Comparison of ENCODE assay signal across 9 cellular contexts in genomic region chr12:56720696-56721615, GRCh38. TPM values are rescaled to one million over a fixed set of nuclear protein-coding genes. Genes with fewer than 3 reads are reported as not detected.
DNase-seq lines count a peak whose midpoint lies in the region; ATAC-seq, FAIRE-seq and TF ChIP-seq lines count a peak whose summit lies in the region.
"Had no signal": no experiment of that assay in that cellular context is flagged by ENCODE, and none has a peak within 500 bp of the region (broad histone marks: within the 10 kb centered on the region; RNA-seq: fewer than 3 reads in every experiment).

No MANE protein-coding gene starts in this region.

- H3K9me3 Mint-ChIP-seq in stimulated activated naive CD8-positive, alpha-beta T cell treated with anti-CD3 and anti-CD28 coated beads, Interleukin-15, Interleukin-2, amounts not matched to agents 100 ng/mL and 50 ng/mL, for 24 hours, result no peaks in the 10 kb centered on the region
- no peaks in the 10 kb centered on the region for H3K9me3 Mint-ChIP-seq in activated CD4-positive, alpha-beta memory T cell treated with anti-CD3 and anti-CD28 coated beads, Interleukin-2, amount 10 ng/mL, durations not matched to agents 7 days and 5 days

- no peak for FAIRE-seq in keratinocyte (lab: Jason Lieb, UNC)
- FAIRE-seq: small intestine had no signal

- no peaks in the 10 kb centered on the region for H3K27me3 Mint-ChIP-seq in stimulated activated naive CD8-positive, alpha-beta T cell treated with anti-CD3 and anti-CD28 coated beads, Interleukin-15, Interleukin-2, amounts not matched to agents 100 ng/mL and 50 ng/mL, for 24 hours
- no peaks in the 10 kb centered on the region for H3K27me3 Mint-ChIP-seq in activated CD4-positive, alpha-beta memory T cell treated with anti-CD3 and anti-CD28 coated beads, Interleukin-2, amount 10 ng/mL, durations not matched to agents 7 days and 5 days

- peaks cover 84% of the 10 kb centered on the region for H3K79me2 ChIP-seq in keratinocyte (ENCODE audit: control insufficient read depth, insufficient read depth, low read length)

- H3K4me1 ChIP-seq in keratinocyte (ENCODE audit: control insufficient read depth, extremely low read depth, insufficient read depth, low read length) (peaks cover 27% of the 10 kb centered on the region), colonic mucosa (peaks cover 13% of the 10 kb centered on the region)

- TF ChIP-seq CTCF in keratinocyte (optimal IDR thresholded peaks at IDR 0.05 in 1 of 3, IDR thresholded peaks at IDR 0.05 in 1 of 3, conservative IDR thresholded peaks at IDR 0.05 in 1 of 3; ENCODE audit: extremely low read depth in 1 of 3, insufficient read depth in 2 of 3, low read length in 3 of 3), result no peak
- TF ChIP-seq CTCF in colonic mucosa (IDR thresholded peaks at IDR 0.05), result no peak

- peaks cover 77% of the 10 kb centered on the region for H3K4me1 Mint-ChIP-seq in stimulated activated naive CD8-positive, alpha-beta T cell treated with anti-CD3 and anti-CD28 coated beads, Interleukin-15, Interleukin-2, amounts not matched to agents 100 ng/mL and 50 ng/mL, for 24 hours (ENCODE audit: low read depth)
- peaks cover 73% of the 10 kb centered on the region for H3K4me1 Mint-ChIP-seq in activated CD4-positive, alpha-beta memory T cell treated with anti-CD3 and anti-CD28 coated beads, Interleukin-2, amount 10 ng/mL, durations not matched to agents 7 days and 5 days

- H3K27me3 ChIP-seq in keratinocyte (ENCODE audit: control insufficient read depth, extremely low read depth, insufficient read depth, low read length), result no peaks in the 10 kb centered on the region
- H3K27me3 ChIP-seq in colonic mucosa, result no peaks in the 10 kb centered on the region

- H3K9me1 ChIP-seq in keratinocyte (ENCODE audit: control insufficient read depth, extremely low read depth, insufficient read depth, low read length), result peaks cover 15% of the 10 kb centered on the region

- H4K20me1 ChIP-seq in keratinocyte (ENCODE audit: control insufficient read depth, extremely low read depth, insufficient read depth, low read length), result peaks cover 56% of the 10 kb centered on the region

- no peak for DNase-seq in stimulated activated naive CD8-positive, alpha-beta T cell treated with anti-CD3 and anti-CD28 coated beads, Interleukin-15, Interleukin-2, amounts not matched to agents 100 U/mL and 50 U/mL, for 24 hours
- no peak for DNase-seq in activated CD4-positive, alpha-beta memory T cell treated with anti-CD3 and anti-CD28 coated beads, Interleukin-2, amount 10 ng/mL, durations not matched to agents 7 days and 5 days
- DNase-seq in keratinocyte (ENCODE audit: low read depth, low spot score), result no peak
- no peak for DNase-seq in colonic mucosa
- DNase-seq in midbrain (lab: John Stamatoyannopoulos, UW), result no peak
- DNase-seq in T1000 (lab: John Stamatoyannopoulos, UW), result no peak
- no peak for DNase-seq in NCI-H345 treated with DMSO at 0.1 percent for 48 hours (lab: John Stamatoyannopoulos, UW; ENCODE audit: unreplicated experiment)
- DNase-seq: small intestine had no signal

- no peak overlapping the region for H2AFZ ChIP-seq in keratinocyte (ENCODE audit: control insufficient read depth, low read length)

- H3K4me3 ChIP-seq in keratinocyte (ENCODE audit: control insufficient read depth in 2 of 3, extremely low read depth in 1 of 3, insufficient read depth in 2 of 3, low read depth in 1 of 3, low read length in 3 of 3) (peak overlapping the region in 1 of 3 experiments; percentile 42), colonic mucosa (no peak overlapping the region)

- POLR2A ChIA-PET in activated CD4-positive, alpha-beta memory T cell treated with anti-CD3 and anti-CD28 coated beads, Interleukin-2, amount 10 ng/mL, durations not matched to agents 7 days and 5 days (lab: Charles Lee), result interaction anchor here (0.8 to 8.9 kb wide), 5 partner anchors 9 to 76 kb away, joined by 3 to 155 read pairs (median 4); partner anchors contain the start of genes ATP5F1B and PTGES3

- intact Hi-C loops in colonic mucosa (cut with DNase I), result loop anchor here (5.0 to 10.0 kb wide), 2 partner anchors 34 to 76 kb away; partner anchors contain the start of genes ATP5F1B and PTGES3

- H3K36me3 Mint-ChIP-seq in stimulated activated naive CD8-positive, alpha-beta T cell treated with anti-CD3 and anti-CD28 coated beads, Interleukin-15, Interleukin-2, amounts not matched to agents 100 ng/mL and 50 ng/mL, for 24 hours (ENCODE audit: low read depth), result peaks cover 80% of the 10 kb centered on the region
- H3K36me3 Mint-ChIP-seq in activated CD4-positive, alpha-beta memory T cell treated with anti-CD3 and anti-CD28 coated beads, Interleukin-2, amount 10 ng/mL, durations not matched to agents 7 days and 5 days (ENCODE audit: low read depth), result peaks cover 83% of the 10 kb centered on the region

- peak overlapping the region; percentile 90 for H3K27ac Mint-ChIP-seq in stimulated activated naive CD8-positive, alpha-beta T cell treated with anti-CD3 and anti-CD28 coated beads, Interleukin-15, Interleukin-2, amounts not matched to agents 100 ng/mL and 50 ng/mL, for 24 hours
- peak overlapping the region; percentile 65 for H3K27ac Mint-ChIP-seq in activated CD4-positive, alpha-beta memory T cell treated with anti-CD3 and anti-CD28 coated beads, Interleukin-2, amount 10 ng/mL, durations not matched to agents 7 days and 5 days

- H3K9ac ChIP-seq in keratinocyte (ENCODE audit: control insufficient read depth, extremely low read depth, insufficient read depth, low read length), result peak overlapping the region; percentile 44
- H3K9ac ChIP-seq in colonic mucosa (ENCODE audit: low read depth in 2 of 2, low read length in 2 of 2), result no peak overlapping the region

- dilution Hi-C loops in keratinocyte (cut with MboI; ENCODE audit: extremely low pct_ligation_motif_present, low sequenced_read_pairs), result no loop called here

- H3K36me3 ChIP-seq in keratinocyte (ENCODE audit: control insufficient read depth in 2 of 2, extremely low read depth in 1 of 2, insufficient read depth in 2 of 2, low read length in 2 of 2) (peaks cover 16 to 45% of the 10 kb centered on the region in 2 experiments), colonic mucosa (peaks cover 5% of the 10 kb centered on the region)

- H3K4me3 Mint-ChIP-seq in stimulated activated naive CD8-positive, alpha-beta T cell treated with anti-CD3 and anti-CD28 coated beads, Interleukin-15, Interleukin-2, amounts not matched to agents 100 ng/mL and 50 ng/mL, for 24 hours, result peak overlapping the region; percentile 99
- H3K4me3 Mint-ChIP-seq in activated CD4-positive, alpha-beta memory T cell treated with anti-CD3 and anti-CD28 coated beads, Interleukin-2, amount 10 ng/mL, durations not matched to agents 7 days and 5 days, result peak overlapping the region; percentile 8

- H3K9me3 ChIP-seq in keratinocyte (ENCODE audit: control insufficient read depth, low read depth, low read length) (no peaks in the 10 kb centered on the region), colonic mucosa (no peaks in the 10 kb centered on the region)

- H3K27ac ChIP-seq in keratinocyte (ENCODE audit: control insufficient read depth, insufficient read depth, low read length), result peak overlapping the region; percentile 72
- no peak overlapping the region for H3K27ac ChIP-seq in colonic mucosa

- no peak for ATAC-seq in stimulated activated naive CD8-positive, alpha-beta T cell treated with anti-CD3 and anti-CD28 coated beads, Interleukin-15, Interleukin-2, amounts not matched to agents 100 U/mL and 50 U/mL, for 24 hours

- CTCF ChIA-PET in activated CD4-positive, alpha-beta memory T cell treated with anti-CD3 and anti-CD28 coated beads, Interleukin-2, amount 10 ng/mL, durations not matched to agents 7 days and 5 days (lab: Charles Lee), result interaction anchor here (1.3 to 1.5 kb wide), 2 partner anchors 10 to 35 kb away, joined by 3 read pairs; no protein-coding TSS in a partner anchor

- peak overlapping the region; percentile 83 for H3K4me2 ChIP-seq in keratinocyte (ENCODE audit: control insufficient read depth, extremely low read depth, insufficient read depth, low read depth, low read length)

RNA-seq across cellular contexts. Expression of gene NACA, which starts 4.1 kb away (rescaled TPM):
- total RNA-seq in activated CD4-positive, alpha-beta memory T cell treated with anti-CD3 and anti-CD28 coated beads, Interleukin-2, amount 10 ng/mL, durations not matched to agents 7 days and 5 days, result 100 to 1,000 TPM; 826 to 860 TPM
- polyA plus RNA-seq in keratinocyte, result 649 to 953 TPM (median 747 TPM) in 3 replicates
- polyA plus RNA-seq in keratinocyte (2011; ENCODE audit: low read depth), result 3,329 TPM
- 531 and 643 TPM in 2 replicates for polyA plus RNA-seq in keratinocyte (2011; cell fraction: cytosol; rRNA removed)
- polyA plus RNA-seq in keratinocyte (2011; cell fraction: nucleus; rRNA removed), result 155 and 244 TPM in 2 replicates
- 1,397 and 1,812 TPM in 2 replicates for polyA plus RNA-seq in keratinocyte (2012; ENCODE audit: low replicate concordance)
- 105 to 435 TPM (median 356 TPM) in 3 replicates for polyA minus RNA-seq in keratinocyte
- 229 TPM for polyA minus RNA-seq in keratinocyte (2011; cell fraction: cytosol; rRNA and poly(A)+ RNA removed)
- polyA minus RNA-seq in keratinocyte (2011; cell fraction: nucleus; rRNA and poly(A)+ RNA removed), result 44.8 and 62.3 TPM in 2 replicates
- total RNA-seq in colonic mucosa, result 100 to 1,000 TPM; 622 to 763 TPM

RNA-seq across cellular contexts. Expression of gene PRIM1, which starts 31.2 kb away (rescaled TPM):
- total RNA-seq in activated CD4-positive, alpha-beta memory T cell treated with anti-CD3 and anti-CD28 coated beads, Interleukin-2, amount 10 ng/mL, durations not matched to agents 7 days and 5 days, result 10 to 100 TPM; 45.0 to 46.2 TPM
- 2.7 to 12.0 TPM (median 10.1 TPM) in 3 replicates for polyA plus RNA-seq in keratinocyte
- polyA plus RNA-seq in keratinocyte (2011; ENCODE audit: low read depth), result not detected
- 2.5 and 6.2 TPM in 2 replicates for polyA plus RNA-seq in keratinocyte (2011; cell fraction: cytosol; rRNA removed)
- polyA plus RNA-seq in keratinocyte (2011; cell fraction: nucleus; rRNA removed), result 2.8 and 4.7 TPM in 2 replicates
- polyA plus RNA-seq in keratinocyte (2012; ENCODE audit: low replicate concordance), result 1.3 and 6.7 TPM in 2 replicates
- polyA minus RNA-seq in keratinocyte, result 0.63 to 10.4 TPM (median 8.0 TPM) in 3 replicates
- polyA minus RNA-seq in keratinocyte (2011; cell fraction: cytosol; rRNA and poly(A)+ RNA removed), result 4.2 TPM
- 1.5 and 1.9 TPM in 2 replicates for polyA minus RNA-seq in keratinocyte (2011; cell fraction: nucleus; rRNA and poly(A)+ RNA removed)
- total RNA-seq in colonic mucosa, result 10 to 100 TPM in 1 of 2 donors, 1 to 10 TPM in 1; 6.5 to 18.6 TPM

RNA-seq across cellular contexts. Expression of gene PTGES3, which starts 32.9 kb away (rescaled TPM):
- total RNA-seq in activated CD4-positive, alpha-beta memory T cell treated with anti-CD3 and anti-CD28 coated beads, Interleukin-2, amount 10 ng/mL, durations not matched to agents 7 days and 5 days, result 100 to 1,000 TPM; 240 to 241 TPM
- polyA plus RNA-seq in keratinocyte, result 53.0 to 136 TPM (median 112 TPM) in 3 replicates
- polyA plus RNA-seq in keratinocyte (2011; ENCODE audit: low read depth), result 958 TPM
- 94.7 and 154 TPM in 2 replicates for polyA plus RNA-seq in keratinocyte (2011; cell fraction: cytosol; rRNA removed)
- 49.3 and 78.8 TPM in 2 replicates for polyA plus RNA-seq in keratinocyte (2011; cell fraction: nucleus; rRNA removed)
- 191 and 202 TPM in 2 replicates for polyA plus RNA-seq in keratinocyte (2012; ENCODE audit: low replicate concordance)
- 9.1 to 70.6 TPM (median 28.6 TPM) in 3 replicates for polyA minus RNA-seq in keratinocyte
- 76.7 TPM for polyA minus RNA-seq in keratinocyte (2011; cell fraction: cytosol; rRNA and poly(A)+ RNA removed)
- 24.5 and 38.3 TPM in 2 replicates for polyA minus RNA-seq in keratinocyte (2011; cell fraction: nucleus; rRNA and poly(A)+ RNA removed)
- total RNA-seq in colonic mucosa, result 100 to 1,000 TPM; 242 to 303 TPM

RNA-seq across cellular contexts. Expression of gene HSD17B6, which starts 42.2 kb away (rescaled TPM):
- total RNA-seq in activated CD4-positive, alpha-beta memory T cell treated with anti-CD3 and anti-CD28 coated beads, Interleukin-2, amount 10 ng/mL, durations not matched to agents 7 days and 5 days, result 1 to 10 TPM; 2.0 to 2.2 TPM
- 0.21 to 1.3 TPM (median 0.45 TPM) in 3 replicates for polyA plus RNA-seq in keratinocyte
- not detected for polyA plus RNA-seq in keratinocyte (2011; ENCODE audit: low read depth)
- polyA plus RNA-seq in keratinocyte (2011; cell fraction: cytosol; rRNA removed), result 0.09 and 0.36 TPM in 2 replicates
- polyA plus RNA-seq in keratinocyte (2011; cell fraction: nucleus; rRNA removed), result 0.09 and 0.28 TPM in 2 replicates
- polyA plus RNA-seq in keratinocyte (2012; ENCODE audit: low replicate concordance), result 0.28 TPM in 1 of 2 replicates, not detected in the other
- polyA minus RNA-seq in keratinocyte, result 0.29 TPM in 1 of 3 replicates, not detected in the others
- not detected for polyA minus RNA-seq in keratinocyte (2011; cell fraction: cytosol; rRNA and poly(A)+ RNA removed)
- polyA minus RNA-seq in keratinocyte (2011; cell fraction: nucleus; rRNA and poly(A)+ RNA removed), result not detected in 2 replicates
- 1 to 10 TPM; 2.0 to 5.8 TPM for total RNA-seq in colonic mucosa
